8 cellular contexts compared by ENCODE assay signal in the genomic region with DNA sequence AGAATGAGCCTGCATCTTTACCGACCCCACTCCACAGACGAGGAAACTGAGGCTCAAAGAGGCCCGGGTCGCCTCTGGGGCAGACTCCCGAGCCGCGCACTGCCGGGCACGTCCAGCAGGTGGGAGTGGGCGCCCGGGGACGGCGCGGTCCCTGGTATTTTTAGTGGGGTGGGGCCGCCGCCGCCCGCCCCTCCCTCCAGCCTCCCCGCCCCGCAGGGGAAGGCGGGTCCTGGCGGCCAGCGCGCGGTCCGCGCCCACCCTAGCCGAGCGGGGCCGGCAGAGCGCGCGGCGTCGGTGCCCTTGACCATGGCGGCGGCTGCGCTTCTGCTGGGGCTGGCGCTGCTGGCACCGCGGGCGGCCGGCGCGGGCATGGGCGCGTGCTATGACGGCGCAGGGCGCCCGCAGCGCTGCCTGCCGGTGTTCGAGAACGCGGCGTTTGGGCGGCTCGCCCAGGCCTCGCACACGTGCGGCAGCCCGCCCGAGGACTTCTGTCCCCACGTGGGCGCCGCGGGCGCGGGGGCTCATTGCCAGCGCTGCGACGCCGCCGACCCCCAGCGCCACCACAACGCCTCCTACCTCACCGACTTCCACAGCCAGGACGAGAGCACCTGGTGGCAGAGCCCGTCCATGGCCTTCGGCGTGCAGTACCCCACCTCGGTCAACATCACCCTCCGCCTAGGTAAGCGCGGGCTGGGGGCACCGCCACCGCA. TPM values are rescaled to one million over a fixed set of nuclear protein-coding genes. Genes with fewer than 3 reads are reported as not detected.
DNase-seq lines count a peak whose midpoint lies in the region; ATAC-seq and TF ChIP-seq lines count a peak whose summit lies in the region.

A gene (plus strand): TSS at position 266 of the 710 bp plus-strand sequence. CDS start 41 bp downstream, at position 307.

- H3K4me3 ChIP-seq in BLaER1: peak within 1 kb of the TSS; percentile 48
- H3K4me3 ChIP-seq in dorsolateral prefrontal cortex: peak within 1 kb of the TSS in 58 of 59 donors; percentile 15 to 61 (median 42)

- peaks cover 0 to 4% (median 4%) of the 10 kb centered on the region in 3 donors for H3K4me1 Mint-ChIP-seq in naive B cell

- no peaks in the 10 kb centered on the region for H4K20me1 ChIP-seq in BLaER1

- peaks cover 23 to 66% (median 48%) of the 10 kb centered on the region in 3 donors for H3K27me3 Mint-ChIP-seq in naive B cell

- 0 out of 2 replicates have a peak, but pooled peaks cover 8% of the 10 kb centered on the region for H3K4me1 ChIP-seq in BLaER1

- H3K36me3 Mint-ChIP-seq in naive B cell: no peaks in the 10 kb centered on the region

- peak within 1 kb of the TSS; percentile 67 for H3K4me2 ChIP-seq in BLaER1

- intact Hi-C loops in dorsolateral prefrontal cortex (cut with DNase I): loop anchor here in 1 of 2 donors (5.0 kb wide), 1 partner anchor 33 kb away; no protein-coding TSS in a partner anchor

- H3K36me3 ChIP-seq in BLaER1: no peaks in the 10 kb centered on the region

- no peak within 1 kb of the TSS for H3K27ac Mint-ChIP-seq in naive B cell

- H3K4me3 Mint-ChIP-seq in naive B cell: peak within 1 kb of the TSS in 7 of 8 donors; percentile 26 to 71 (median 49)

- ATAC-seq in naive B cell (ENCODE audit: low read depth in 2 of 2): peak in 1 of 2 donors; percentile 21
- ATAC-seq in GM18861 (IDR thresholded peaks at IDR 0.05; ENCODE audit: unreplicated experiment): no peak
- no peak for ATAC-seq in HG03439 (IDR thresholded peaks at IDR 0.05; ENCODE audit: unreplicated experiment)
- ATAC-seq in GM21576 (IDR thresholded peaks at IDR 0.05; ENCODE audit: unreplicated experiment): no peak

- H3K9me3 ChIP-seq in BLaER1: no peaks in the 10 kb centered on the region

- TF ChIP-seq CTCF in LNCAP (IDR thresholded peaks at IDR 0.05) (peak; percentile 45), dorsolateral prefrontal cortex (IDR thresholded peaks at IDR 0.05 in 54 of 56, conservative IDR thresholded peaks at IDR 0.05 in 2 of 56; ENCODE audit: low read depth in 1 of 56, partially characterized antibody in 56 of 56) (peak in 53 of 56 donors; percentile 6 to 66 (median 43))

- H3K27me3 ChIP-seq in BLaER1: peaks cover 29% of the 10 kb centered on the region
- H3K27me3 ChIP-seq in dorsolateral prefrontal cortex: peaks cover 0 to 22% (median 4%) of the 10 kb centered on the region in 45 donors

- H3K9me3 Mint-ChIP-seq in naive B cell: peaks cover 0 to 1% (median 0%) of the 10 kb centered on the region in 7 donors

- H3K9ac ChIP-seq in BLaER1: no peak within 1 kb of the TSS

- H3K27ac ChIP-seq in BLaER1 (no peak within 1 kb of the TSS), dorsolateral prefrontal cortex (peak within 1 kb of the TSS in 1 of 59 donors; percentile 42)

- no peak for DNase-seq in dorsolateral prefrontal cortex
- no peak for DNase-seq in naive B cell
- DNase-seq in epidermal melanocyte (ENCODE audit: insufficient read length, low spot score): no peak

RNA-seq across cellular contexts. Expression of the gene that starts here (rescaled TPM):
- 10 to 100 TPM in 3 of 120 experiments, 1 to 10 TPM in 117; 1.4 to 14.2 (median 4.7) TPM for total RNA-seq in dorsolateral prefrontal cortex
- under 1 TPM in 1 of 6 donors, not detected in 5; 0.17 TPM for polyA plus RNA-seq in naive B cell (ENCODE audit: low read depth in 6 of 6)
